Comparison of ENCODE assay signal across 21 cellular contexts in the genomic region with DNA sequence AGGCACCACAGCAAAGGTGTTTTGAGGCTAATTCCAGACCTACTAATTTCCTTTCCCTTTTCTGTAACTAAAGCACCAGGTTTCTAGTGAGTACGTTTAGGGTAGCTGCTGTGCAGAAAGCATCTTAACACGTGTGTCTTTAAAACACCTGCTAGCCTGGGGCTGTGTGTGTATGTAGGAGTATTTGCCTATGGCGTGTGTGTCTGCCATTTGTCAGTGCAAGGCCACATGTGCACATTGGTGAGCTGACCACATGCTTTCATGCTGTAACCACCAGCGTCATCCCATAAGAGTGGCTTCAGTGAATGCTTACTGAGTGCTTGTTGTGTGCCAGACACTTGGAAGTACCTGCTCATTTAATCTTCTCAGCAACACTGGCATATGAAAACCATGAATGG.
A peak's percentile ranks its signal among the peaks of the same experiment; 100 is the strongest.
DNase-seq lines count a peak whose midpoint lies in the region; ATAC-seq, FAIRE-seq and TF ChIP-seq lines count a peak whose summit lies in the region.
"Had no signal": no experiment of that assay in that cellular context is flagged by ENCODE, and none has a peak within 500 bp of the region (broad histone marks: within the 10 kb centered on the region; RNA-seq: fewer than 3 reads in every experiment).

No MANE protein-coding gene starts in this region.

- CTCF ChIA-PET in mammary epithelial cell (lab: Charles Lee; ENCODE audit: low non-redundant PET) = no interaction called here

- no TSS peak for BruUV-seq in mammary epithelial cell (replicated peaks; lab: Mats Ljungman, UMichigan)

- no peak overlapping the region for H2AFZ ChIP-seq in osteoblast (ENCODE audit: low read length)
- no peak overlapping the region for H2AFZ ChIP-seq in mammary epithelial cell (ENCODE audit: low read depth, low read length)

- dilution Hi-C loops in mammary epithelial cell (cut with HindIII; ENCODE audit: low sequenced_read_pairs) = loop anchor here (5.0 kb wide), 1 partner anchor 65 kb away; no protein-coding TSS in a partner anchor

- no peak overlapping the region for H3K4me2 ChIP-seq in osteoblast (ENCODE audit: insufficient read depth, low read length)
- H3K4me2 ChIP-seq in mammary epithelial cell (ENCODE audit: insufficient read depth, low read depth, low read length) = no peak overlapping the region

- H3K4me3 ChIP-seq in bronchial epithelial cell (ENCODE audit: low read depth, low read length) (no peak overlapping the region), osteoblast (ENCODE audit: insufficient read depth, low read length) (no peak overlapping the region), mammary epithelial cell (replicated peaks in 1 of 3; ENCODE audit: insufficient read depth in 1 of 3, low read depth in 2 of 3, low read length in 3 of 3) (no peak overlapping the region)
- H3K4me3 ChIP-seq: SJSA1 had no signal

- H3K36me3 ChIP-seq in bronchial epithelial cell (ENCODE audit: control insufficient read depth, insufficient read depth, low read length) (no peaks in the 10 kb centered on the region), osteoblast (ENCODE audit: insufficient read depth, low read length) (peaks cover 4% of the 10 kb centered on the region), mammary epithelial cell (ENCODE audit: insufficient read depth, low read length) (no peaks in the 10 kb centered on the region)

- in situ Hi-C loops in mammary epithelial cell (cut with MboI; ENCODE audit: low sequenced_read_pairs in 2 of 2) = no loop called here

- no peak for ATAC-seq in GM18520 (IDR thresholded peaks at IDR 0.05; ENCODE audit: unreplicated experiment)
- ATAC-seq: HepG2, PC-3 had no signal

- DNase-seq in COLO668 (lab: John Stamatoyannopoulos, UW; ENCODE audit: unreplicated experiment) (peak; percentile 42), HTR-8/SVneo (ENCODE audit: insufficient read length, low spot score) (no peak), bronchial epithelial cell (ENCODE audit: low read depth) (no peak), osteoblast (ENCODE audit: insufficient read length, low spot score, missing footprints) (peak; percentile 64), mammary epithelial cell (no peak)
- DNase-seq in stimulated activated CD4-positive, alpha-beta T cell treated with anti-CD3 and anti-CD28 coated beads, Interleukin-12 subunit alpha, Interleukin-12 subunit beta, amount 100 ng/mL, for 4 hours = no peak
- DNase-seq: ACHN, C1 segment of cervical spinal cord, DMS79, HFFc6, KG1, NCI-H1105 treated with DMSO at 0.1 percent for 48 hours, NCI-H1694, NCI-H2081 treated with DMSO at 0.1 percent for 48 hours, NCI-H510A, PC-3 had no signal

- H3K27ac ChIP-seq in osteoblast (ENCODE audit: low read depth, low read length) = no peak overlapping the region
- no peak overlapping the region for H3K27ac ChIP-seq in mammary epithelial cell (ENCODE audit: insufficient read depth, low read depth, low read length)
- H3K27ac ChIP-seq: SJSA1 had no signal

- no peak overlapping the region for H3K9ac ChIP-seq in mammary epithelial cell (ENCODE audit: insufficient read depth, low read length)

- intact Hi-C loops in mammary epithelial cell (cut with micrococcal nuclease) = no loop called here

- H4K20me1 ChIP-seq in osteoblast (ENCODE audit: insufficient read depth, low read length) (peaks cover 8% of the 10 kb centered on the region), mammary epithelial cell (ENCODE audit: insufficient read depth, low read length) (no peaks in the 10 kb centered on the region)

- H3K79me2 ChIP-seq in osteoblast (ENCODE audit: insufficient read depth, low read length) (peaks cover 4% of the 10 kb centered on the region), mammary epithelial cell (ENCODE audit: insufficient read depth, low read length) (no peaks in the 10 kb centered on the region)

- TF ChIP-seq CTCF in bronchial epithelial cell (IDR thresholded peaks at IDR 0.05; ENCODE audit: insufficient read depth, low read length, severe bottlenecking) (no peak), osteoblast (IDR thresholded peaks at IDR 0.05; ENCODE audit: extremely low read depth, low read depth, low read length) (no peak), mammary epithelial cell (conservative IDR thresholded peaks at IDR 0.05 in 1 of 2, IDR thresholded peaks at IDR 0.05 in 1 of 2; ENCODE audit: extremely low read depth in 1 of 2, insufficient read depth in 1 of 2, low read depth in 1 of 2, low read length in 2 of 2) (no peak)

- peak; percentile 74 for FAIRE-seq in HTR-8/SVneo (lab: Jason Lieb, UNC)
- peak; percentile 94 for FAIRE-seq in bronchial epithelial cell (lab: Jason Lieb, UNC)
- FAIRE-seq: GM12892, GM18507, HepG2 had no signal

- peaks cover 1% of the 10 kb centered on the region for H3K27me3 ChIP-seq in bronchial epithelial cell (ENCODE audit: control insufficient read depth, insufficient read depth, low read length)
- no peaks in the 10 kb centered on the region for H3K27me3 ChIP-seq in osteoblast (ENCODE audit: insufficient read depth, low read length)
- no peaks in the 10 kb centered on the region for H3K27me3 ChIP-seq in mammary epithelial cell (ENCODE audit: insufficient read depth, low read length)
- H3K27me3 ChIP-seq: SJSA1 had no signal

- 81% methylated on average over 4 of the region's 4 CpGs for WGBS in mammary epithelial cell (ENCODE audit: low coverage, missing lambda C conversion rate)

- H3K9me3 ChIP-seq in osteoblast (ENCODE audit: low read depth, low read length) (no peaks in the 10 kb centered on the region), mammary epithelial cell (replicated peaks; ENCODE audit: insufficient read depth, low read length) (no peaks in the 10 kb centered on the region)
- H3K9me3 ChIP-seq: SJSA1 had no signal

- H3K4me1 ChIP-seq in osteoblast (ENCODE audit: insufficient read depth, low read length) (peaks cover 5% of the 10 kb centered on the region), mammary epithelial cell (ENCODE audit: insufficient read depth, low read length) (no peaks in the 10 kb centered on the region)

Comparison
In these comparisons a context has a peak if more than half of its experiments do, and no peak if none do; other contexts are left out.
1. DNase-seq: peak in COLO668 (single experiment) and osteoblast (single experiment); none in HTR-8/SVneo (single experiment), bronchial epithelial cell (single experiment), stimulated activated CD4-positive, alpha-beta T cell treated with anti-CD3 and anti-CD28 coated beads, Interleukin-12 subunit alpha, Interleukin-12 subunit beta, amount 100 ng/mL, for 4 hours (single experiment) and mammary epithelial cell (single experiment).